ENCODE assay signal across 23 cellular contexts in the genomic region with DNA sequence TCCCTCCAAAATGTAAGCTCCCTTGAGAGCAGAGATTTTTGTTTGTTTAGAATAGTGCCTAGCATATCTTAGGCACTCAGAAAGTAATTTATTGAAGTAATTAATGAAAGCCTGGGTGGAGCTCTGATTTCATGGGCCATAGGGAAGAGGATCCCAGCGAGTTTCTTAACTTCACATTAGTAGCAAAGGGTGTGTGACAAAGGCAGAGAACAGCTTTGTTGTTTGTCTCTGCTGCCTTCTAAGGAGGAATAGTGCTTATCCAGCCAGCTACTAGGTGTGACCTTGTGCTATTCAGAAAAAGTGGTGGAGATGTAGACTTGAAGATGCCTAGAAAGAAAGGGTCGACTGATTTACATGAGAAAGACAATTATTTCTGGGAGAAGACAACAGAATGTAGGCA.
"Had no signal": no experiment of that assay in that cellular context is flagged by ENCODE, and none has a peak within 500 bp of the region (broad histone marks: within the 10 kb centered on the region; RNA-seq: fewer than 3 reads in every experiment).

No MANE protein-coding gene starts in this region.

- H3K36me3 Mint-ChIP-seq: activated CD8-positive, alpha-beta memory T cell treated with anti-CD3 and anti-CD28 coated beads, Interleukin-2, amount 10 ng/mL, durations not matched to agents 7 days and 5 days had no signal

- H3K9me3 ChIP-seq: breast epithelium, gastroesophageal sphincter, right lobe of liver, testis, transverse colon, uterus had no signal

- H3K27me3 ChIP-seq: breast epithelium, gastroesophageal sphincter, right lobe of liver, testis, transverse colon, uterus had no signal

- H3K4me1 ChIP-seq: breast epithelium, uterus had no signal

- H3K4me3 ChIP-seq: breast epithelium, gastroesophageal sphincter, right lobe of liver, testis, transverse colon, uterus had no signal

- H3K27ac Mint-ChIP-seq: activated CD8-positive, alpha-beta memory T cell treated with anti-CD3 and anti-CD28 coated beads, Interleukin-2, amount 10 ng/mL, durations not matched to agents 7 days and 5 days; activated CD8-positive, alpha-beta T cell treated with anti-CD3 and anti-CD28 coated beads, Interleukin-2, amount 10 ng/mL, durations not matched to agents 7 days and 5 days; activated naive CD4-positive, alpha-beta T cell treated with anti-CD3 and anti-CD28 coated beads, Interleukin-2, amount 50 U/mL, for 72 hours; nephron; T-cell; T-helper 2 cell treated with Interferon-gamma antibody and Interleukin-4, amounts not matched to agents 5 μg/mL and 100 μg/mL, for 36 hours had no signal

- DNase-seq: activated CD4-positive, alpha-beta T cell treated with anti-CD3 and anti-CD28 coated beads, Interleukin-2, amount 50 U/mL, for 1 hour; activated CD4-positive, CD25-positive, alpha-beta regulatory T cell treated with anti-CD3 and anti-CD28 coated beads, Interleukin-2, amount 50 U/mL, for 72 hours; activated CD8-positive, alpha-beta memory T cell treated with anti-CD3 and anti-CD28 coated beads, Interleukin-2, amount 10 ng/mL, durations not matched to agents 7 days and 5 days; activated CD8-positive, alpha-beta T cell treated with anti-CD3 and anti-CD28 coated beads, Interleukin-2, amount 10 ng/mL, durations not matched to agents 7 days and 5 days; activated naive CD4-positive, alpha-beta T cell; activated T-cell treated with anti-CD3 and anti-CD28 coated beads, Interleukin-2, amount 50 U/mL, for 48 hours; dermis blood vessel endothelial cell; effector CD4-positive, alpha-beta T cell; erythroblast; stimulated activated CD4-positive, alpha-beta T cell treated with anti-CD3 and anti-CD28 coated beads, Interleukin-12 subunit alpha, Interleukin-12 subunit beta, amount 100 ng/mL, for 4 hours; stimulated activated CD4-positive, alpha-beta T cell treated with anti-CD3 and anti-CD28 coated beads, Interleukin-4, amount 100 ng/mL, for 1 hour; stimulated activated naive CD8-positive, alpha-beta T cell treated with anti-CD3 and anti-CD28 coated beads, Interleukin-15, Interleukin-2, amounts not matched to agents 100 U/mL and 50 U/mL, for 24 hours; T-cell; uterus had no signal

- H3K27me3 Mint-ChIP-seq: activated CD8-positive, alpha-beta memory T cell treated with anti-CD3 and anti-CD28 coated beads, Interleukin-2, amount 10 ng/mL, durations not matched to agents 7 days and 5 days; central memory CD8-positive, alpha-beta T cell; T-cell had no signal

- H3K36me3 ChIP-seq: breast epithelium, gastroesophageal sphincter, right lobe of liver, transverse colon, uterus had no signal

- H3K9me3 Mint-ChIP-seq: activated naive CD4-positive, alpha-beta T cell treated with anti-CD3 and anti-CD28 coated beads, Interleukin-2, amount 50 U/mL, for 72 hours; central memory CD8-positive, alpha-beta T cell; nephron; T-cell; T-helper 2 cell treated with Interferon-gamma antibody and Interleukin-4, amounts not matched to agents 5 μg/mL and 100 μg/mL, for 36 hours had no signal

- ATAC-seq: activated CD8-positive, alpha-beta memory T cell treated with anti-CD3 and anti-CD28 coated beads, Interleukin-2, amount 10 ng/mL, durations not matched to agents 7 days and 5 days; activated CD8-positive, alpha-beta T cell treated with anti-CD3 and anti-CD28 coated beads, Interleukin-2, amount 10 ng/mL, durations not matched to agents 7 days and 5 days; activated naive CD4-positive, alpha-beta T cell treated with anti-CD3 and anti-CD28 coated beads, Interleukin-2, amount 50 U/mL, for 72 hours; stimulated activated naive CD8-positive, alpha-beta T cell treated with anti-CD3 and anti-CD28 coated beads, Interleukin-15, Interleukin-2, amounts not matched to agents 100 U/mL and 50 U/mL, for 24 hours; T-cell had no signal

- H3K4me3 Mint-ChIP-seq: activated CD8-positive, alpha-beta memory T cell treated with anti-CD3 and anti-CD28 coated beads, Interleukin-2, amount 10 ng/mL, durations not matched to agents 7 days and 5 days; activated CD8-positive, alpha-beta T cell treated with anti-CD3 and anti-CD28 coated beads, Interleukin-2, amount 10 ng/mL, durations not matched to agents 7 days and 5 days; central memory CD8-positive, alpha-beta T cell; nephron; T-cell; T-helper 2 cell treated with Interferon-gamma antibody and Interleukin-4, amounts not matched to agents 5 μg/mL and 100 μg/mL, for 36 hours had no signal

- H3K27ac ChIP-seq: breast epithelium, transverse colon, uterus had no signal
